ENCODE assay signal across 17 cellular contexts in the genomic region with DNA sequence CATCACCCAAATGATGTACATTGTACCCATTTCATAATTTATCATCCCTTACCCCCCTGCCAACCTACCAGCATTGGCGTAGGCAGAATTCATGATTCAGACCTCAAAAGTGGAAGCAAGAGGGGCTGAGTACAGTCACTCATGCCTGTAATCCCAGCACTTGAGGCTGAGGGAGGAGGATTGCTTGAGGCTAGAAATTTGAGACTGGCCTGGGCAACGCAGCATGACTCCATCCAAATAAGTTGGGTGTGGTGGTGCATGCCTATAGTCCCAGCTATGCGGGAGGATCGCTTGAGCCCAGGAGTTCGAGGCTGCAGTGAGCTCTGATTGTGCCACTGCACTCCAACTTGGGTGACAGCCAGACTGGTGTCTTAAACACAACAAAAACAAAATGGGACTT.
"Had no signal": no experiment of that assay in that cellular context is flagged by ENCODE, and none has a peak within 500 bp of the region (broad histone marks: within the 10 kb centered on the region; RNA-seq: fewer than 3 reads in every experiment).

No MANE protein-coding gene starts in this region.

- H3K27ac ChIP-seq: brain microvascular endothelial cell, gastroesophageal sphincter, ovary had no signal

- H3K27me3 ChIP-seq: brain microvascular endothelial cell, gastroesophageal sphincter, ovary had no signal

- H3K4me3 ChIP-seq: gastroesophageal sphincter, lung, ovary had no signal

- FAIRE-seq: islet of Langerhans had no signal

- H3K36me3 ChIP-seq: ovary had no signal

- DNase-seq: activated CD4-positive, alpha-beta T cell treated with anti-CD3 and anti-CD28 coated beads, Interleukin-2, amount 10 ng/mL, durations not matched to agents 24 days and 14 days; activated CD4-positive, CD25-positive, alpha-beta regulatory T cell; activated CD8-positive, alpha-beta memory T cell treated with anti-CD3 and anti-CD28 coated beads, Interleukin-2, amount 50 U/mL, for 4 hours; activated CD8-positive, alpha-beta T cell treated with anti-CD3 and anti-CD28 coated beads, Interleukin-2, amount 10 ng/mL, durations not matched to agents 7 days and 5 days; activated naive CD4-positive, alpha-beta T cell; activated naive CD8-positive, alpha-beta T cell treated with anti-CD3 and anti-CD28 coated beads, Interleukin-2, amount 10 ng/mL, durations not matched to agents 7 days and 5 days; anterior cingulate cortex; brain microvascular endothelial cell; effector memory CD4-positive, alpha-beta T cell; left colon; ovary; stimulated activated naive CD8-positive, alpha-beta T cell treated with anti-CD3 and anti-CD28 coated beads, Interleukin-15, Interleukin-2, amounts not matched to agents 100 U/mL and 50 U/mL, for 24 hours; T-helper 2 cell had no signal

- H3K4me1 ChIP-seq: gastroesophageal sphincter had no signal

- H3K9me3 ChIP-seq: gastroesophageal sphincter, ovary had no signal

- ATAC-seq: activated CD8-positive, alpha-beta T cell treated with anti-CD3 and anti-CD28 coated beads, Interleukin-2, amount 10 ng/mL, durations not matched to agents 7 days and 5 days; gastroesophageal sphincter; left colon; sciatic nerve; stimulated activated naive CD8-positive, alpha-beta T cell treated with anti-CD3 and anti-CD28 coated beads, Interleukin-15, Interleukin-2, amounts not matched to agents 100 U/mL and 50 U/mL, for 24 hours had no signal
